27 cellular contexts compared by ENCODE assay signal in the genomic region with DNA sequence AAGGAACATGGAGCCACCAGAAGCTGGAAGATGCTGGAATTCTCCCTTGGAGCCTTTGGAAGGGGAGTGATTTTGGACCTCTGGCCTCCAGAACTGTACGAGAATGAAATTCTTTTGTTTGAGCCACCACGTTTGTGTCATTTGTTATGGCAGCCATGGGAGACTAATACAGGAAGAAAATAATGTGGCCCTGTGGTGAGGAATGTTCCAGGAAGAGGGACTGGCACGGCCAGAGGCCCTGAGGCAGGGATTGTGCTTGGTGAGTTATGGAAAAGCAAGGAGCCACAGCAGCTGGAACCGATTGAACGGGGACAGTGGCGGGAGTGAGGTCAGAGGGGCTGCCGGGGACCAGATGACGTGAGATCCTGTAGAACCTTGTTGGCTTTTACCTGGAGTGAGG.
"Had no signal": no experiment of that assay in that cellular context is flagged by ENCODE, and none has a peak within 500 bp of the region (broad histone marks: within the 10 kb centered on the region; RNA-seq: fewer than 3 reads in every experiment).

No MANE protein-coding gene starts in this region.

- H3K4me3 ChIP-seq: colonic mucosa, gastrocnemius medialis, hepatocyte, left lung, lower lobe of right lung, pancreas, prostate gland, right atrium auricular region, smooth muscle cell, stomach, thyroid gland had no signal

- H3K9me3 ChIP-seq: colonic mucosa, gastrocnemius medialis, lower lobe of right lung, neutrophil, pancreas, prostate gland, thyroid gland had no signal

- DNase-seq: colonic mucosa; effector CD8-positive, alpha-beta T cell; endodermal cell; foreskin fibroblast; gastrocnemius medialis; head of caudate nucleus; left cardiac atrium; left lung; lower lobe of right lung; naive thymus-derived CD8-positive, alpha-beta T cell; nephron progenitor cell; pancreas; stimulated activated CD4-positive, alpha-beta T cell treated with anti-CD3 and anti-CD28 coated beads, Interleukin-12 subunit alpha, Interleukin-12 subunit beta, amount 100 ng/mL, for 4 hours; stimulated activated CD4-positive, alpha-beta T cell treated with anti-CD3 and anti-CD28 coated beads, Interleukin-1b, Interleukin-23, amount 100 ng/mL, for 48 hours; stimulated activated CD4-positive, alpha-beta T cell treated with anti-CD3 and anti-CD28 coated beads, Interleukin-4, amount 100 ng/mL, for 1 hour; stimulated activated naive CD4-positive, alpha-beta T cell treated with Interleukin-2 at 50 U/mL for 16 hours; stomach; thyroid gland had no signal

- FAIRE-seq: pancreas had no signal

- H3K36me3 ChIP-seq: colonic mucosa, gastrocnemius medialis, left lung, lower lobe of right lung, neutrophil, pancreas, prostate gland, right atrium auricular region, stomach, thyroid gland had no signal

- H3K27me3 ChIP-seq: colonic mucosa, gastrocnemius medialis, hepatocyte, left lung, neutrophil, pancreas, right atrium auricular region, stomach, thyroid gland had no signal

- H3K4me1 ChIP-seq: colonic mucosa, gastrocnemius medialis, left lung, pancreas, prostate gland, stomach, thyroid gland had no signal

- H2AFZ ChIP-seq: hepatocyte had no signal

- H3K79me2 ChIP-seq: hepatocyte had no signal

- H3K4me2 ChIP-seq: hepatocyte, smooth muscle cell had no signal

- H3K27ac ChIP-seq: colonic mucosa, epithelial cell of prostate, gastrocnemius medialis, hepatocyte, left lung, lower lobe of right lung, neutrophil, pancreas, prostate gland, right atrium auricular region, stomach, thyroid gland had no signal

- ATAC-seq: esophagus mucosa; gastrocnemius medialis; left cardiac atrium; left lung; lower lobe of right lung; naive thymus-derived CD8-positive, alpha-beta T cell; pancreas; sciatic nerve; stimulated activated effector memory CD8-positive, alpha-beta T cell treated with anti-CD3 and anti-CD28 coated beads, Interleukin-12 subunit alpha, Interleukin-12 subunit beta, amount 100 ng/mL, for 72 hours had no signal
